ENCODE assay signal across 9 cellular contexts in the genomic region with DNA sequence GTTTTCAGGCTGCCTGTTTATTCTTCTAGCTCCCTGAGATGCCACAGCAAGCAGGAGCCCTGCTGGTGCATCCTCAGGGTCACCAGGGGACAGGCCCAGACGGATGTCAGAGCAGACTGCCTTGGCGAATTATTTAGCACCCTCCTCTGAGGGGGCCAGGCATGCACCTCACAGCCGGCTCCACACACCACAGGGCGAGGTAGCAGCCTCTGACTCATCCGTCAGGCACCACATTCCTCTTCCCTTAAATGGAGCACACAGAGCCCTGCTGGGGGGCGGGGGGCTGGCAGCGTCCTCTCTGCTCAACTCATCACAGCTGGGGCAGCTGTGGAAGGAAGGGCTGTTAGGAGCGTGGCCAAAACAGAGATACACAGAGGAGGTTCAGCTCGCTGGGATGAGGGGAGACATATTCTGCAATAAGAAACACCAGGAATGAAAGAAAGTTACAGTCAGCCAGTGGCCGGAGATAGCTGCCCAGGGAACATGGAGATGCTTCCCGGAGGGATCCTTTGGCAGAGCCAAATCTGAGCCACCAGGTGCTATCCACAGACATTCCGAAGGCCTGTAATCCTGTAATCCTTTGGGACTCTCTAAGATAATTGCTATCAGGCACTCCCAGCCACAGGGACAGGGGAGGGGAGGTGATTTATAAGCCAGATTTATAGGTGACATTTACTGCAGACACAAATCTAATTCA. TPM values are rescaled to one million over a fixed set of nuclear protein-coding genes. Genes with fewer than 3 reads are reported as not detected.
DNase-seq lines count a peak whose midpoint lies in the region; ATAC-seq and TF ChIP-seq lines count a peak whose summit lies in the region.
"Had no signal": no experiment of that assay in that cellular context is flagged by ENCODE, and none has a peak within 500 bp of the region (broad histone marks: within the 10 kb centered on the region; RNA-seq: fewer than 3 reads in every experiment).

No MANE protein-coding gene starts in this region.

- H3K4me3 ChIP-seq in WERI-Rb-1 (ENCODE audit: low read depth, low read length) (peak overlapping the region; percentile 13; the same call in 1 of the 2 replicates), heart right ventricle (peak overlapping the region in 1 of 10 donors; percentile 1)
- H3K4me3 ChIP-seq in CD4-positive, alpha-beta memory T cell (ENCODE audit: low read length in 2 of 2) = no peak overlapping the region

- no peaks in the 10 kb centered on the region for H3K36me3 Mint-ChIP-seq in CD4-positive, alpha-beta memory T cell
- H3K36me3 Mint-ChIP-seq in activated T-helper 1 cell treated with anti-CD3 and anti-CD28 coated beads, Interleukin-12 subunit alpha, Interleukin-12 subunit beta, Interleukin-2, Interleukin-4 antibody, amounts not matched to agents 30 ng/mL and 10 ng/mL and 1 ng/mL, durations not matched to agents 14 hours and 24 hours and 36 hours (ENCODE audit: low read depth) = no peaks in the 10 kb centered on the region

- H3K27ac Mint-ChIP-seq in CD4-positive, alpha-beta memory T cell = no peak overlapping the region
- no peak overlapping the region for H3K27ac Mint-ChIP-seq in activated T-helper 1 cell treated with anti-CD3 and anti-CD28 coated beads, Interleukin-12 subunit alpha, Interleukin-12 subunit beta, Interleukin-2, Interleukin-4 antibody, amounts not matched to agents 30 ng/mL and 10 ng/mL and 1 ng/mL, durations not matched to agents 14 hours and 24 hours and 36 hours
- H3K27ac Mint-ChIP-seq: activated B cell treated with CpG ODN at 0.5 μM for 24 hours had no signal

- H3K27ac ChIP-seq in WERI-Rb-1 = peak overlapping the region; percentile 74
- H3K27ac ChIP-seq in heart right ventricle = peak overlapping the region in 8 of 10 donors; percentile 1 to 76 (median 40)
- no peak overlapping the region for H3K27ac ChIP-seq in CD4-positive, alpha-beta memory T cell (ENCODE audit: low read depth, low read length)

- no peak for TF ChIP-seq CTCF in WERI-Rb-1 (IDR thresholded peaks at IDR 0.05; ENCODE audit: low read depth, low read length)
- no peak for TF ChIP-seq CTCF in heart right ventricle (IDR thresholded peaks at IDR 0.05)

- ATAC-seq in heart right ventricle = peak; percentile 90 to 99 (median 96)
- no peak for ATAC-seq in HG03280 (IDR thresholded peaks at IDR 0.05; ENCODE audit: unreplicated experiment)
- ATAC-seq in activated CD4-positive, CD25-positive, alpha-beta regulatory T cell treated with anti-CD3 and anti-CD28 coated beads, Interleukin-2, amount 50 U/mL, for 24 hours = no peak

- peaks cover 0 to 28% (median 9%) of the 10 kb centered on the region in 9 donors for H3K4me1 ChIP-seq in heart right ventricle
- no peaks in the 10 kb centered on the region for H3K4me1 ChIP-seq in CD4-positive, alpha-beta memory T cell (ENCODE audit: insufficient read depth, low read length)

- WGBS in heart right ventricle, 2 donors = 34 to 38% methylated on average over 12 of the region's 12 CpGs

- DNase-seq in H4 (ENCODE audit: low spot score) = peak; percentile 95
- DNase-seq in WERI-Rb-1 = peak; percentile 87
- DNase-seq in heart right ventricle = peak; percentile 67 to 76
- peak; percentile 36 for DNase-seq in retina
- no peak for DNase-seq in CD4-positive, alpha-beta memory T cell
- DNase-seq in activated T-helper 1 cell treated with anti-CD3 and anti-CD28 coated beads, Interleukin-12 subunit alpha, Interleukin-12 subunit beta, Interleukin-2, Interleukin-4 antibody, amounts not matched to agents 30 ng/mL and 10 ng/mL and 1 ng/mL, durations not matched to agents 14 hours and 24 hours and 36 hours (ENCODE audit: low spot score) = no peak
- DNase-seq: activated B cell treated with CpG ODN at 0.5 μM for 24 hours had no signal

- peaks cover 0 to 13% (median 3%) of the 10 kb centered on the region in 8 donors for H3K9me3 Mint-ChIP-seq in CD4-positive, alpha-beta memory T cell
- no peaks in the 10 kb centered on the region for H3K9me3 Mint-ChIP-seq in activated T-helper 1 cell treated with anti-CD3 and anti-CD28 coated beads, Interleukin-12 subunit alpha, Interleukin-12 subunit beta, Interleukin-2, Interleukin-4 antibody, amounts not matched to agents 30 ng/mL and 10 ng/mL and 1 ng/mL, durations not matched to agents 14 hours and 24 hours and 36 hours

- no peaks in the 10 kb centered on the region for H3K4me1 Mint-ChIP-seq in CD4-positive, alpha-beta memory T cell
- no peaks in the 10 kb centered on the region for H3K4me1 Mint-ChIP-seq in activated T-helper 1 cell treated with anti-CD3 and anti-CD28 coated beads, Interleukin-12 subunit alpha, Interleukin-12 subunit beta, Interleukin-2, Interleukin-4 antibody, amounts not matched to agents 30 ng/mL and 10 ng/mL and 1 ng/mL, durations not matched to agents 14 hours and 24 hours and 36 hours (ENCODE audit: low read depth)
- H3K4me1 Mint-ChIP-seq: activated B cell treated with CpG ODN at 0.5 μM for 24 hours had no signal

- peaks cover 7% of the 10 kb centered on the region for H3K9me3 ChIP-seq in WERI-Rb-1 (ENCODE audit: severe bottlenecking)
- peaks cover 0 to 20% (median 8%) of the 10 kb centered on the region in 11 donors for H3K9me3 ChIP-seq in heart right ventricle
- no peaks in the 10 kb centered on the region for H3K9me3 ChIP-seq in CD4-positive, alpha-beta memory T cell (ENCODE audit: control insufficient read depth in 1 of 2, low read length in 2 of 2)

- intact Hi-C loops in heart right ventricle (cut with DNase I) = loop anchor here in 1 of 10 donors (10.0 kb wide), 1 partner anchor 156 kb away; no protein-coding TSS in a partner anchor
- intact Hi-C loops in CD4-positive, alpha-beta memory T cell (cut with micrococcal nuclease) = no loop called here
- intact Hi-C loops in activated T-helper 1 cell treated with anti-CD3 and anti-CD28 coated beads, Interleukin-12 subunit alpha, Interleukin-12 subunit beta, Interleukin-2, Interleukin-4 antibody, amounts not matched to agents 30 ng/mL and 10 ng/mL and 1 ng/mL, durations not matched to agents 14 hours and 24 hours and 36 hours (cut with micrococcal nuclease) = no loop called here

- CTCF ChIA-PET in CD4-positive, alpha-beta memory T cell (lab: Charles Lee; ENCODE audit: partially characterized antibody) = interaction anchor here (0.9 kb wide), 1 partner anchor 13 kb away, joined by 3 read pairs; no protein-coding TSS in a partner anchor

- no peaks in the 10 kb centered on the region for H3K27me3 Mint-ChIP-seq in CD4-positive, alpha-beta memory T cell
- H3K27me3 Mint-ChIP-seq in activated T-helper 1 cell treated with anti-CD3 and anti-CD28 coated beads, Interleukin-12 subunit alpha, Interleukin-12 subunit beta, Interleukin-2, Interleukin-4 antibody, amounts not matched to agents 30 ng/mL and 10 ng/mL and 1 ng/mL, durations not matched to agents 14 hours and 24 hours and 36 hours (ENCODE audit: insufficient read depth) = no peaks in the 10 kb centered on the region
- H3K27me3 Mint-ChIP-seq: activated B cell treated with CpG ODN at 0.5 μM for 24 hours had no signal

- peaks cover 43% of the 10 kb centered on the region for H3K36me3 ChIP-seq in WERI-Rb-1
- peaks cover 0 to 19% (median 0%) of the 10 kb centered on the region in 9 donors for H3K36me3 ChIP-seq in heart right ventricle
- no peaks in the 10 kb centered on the region for H3K36me3 ChIP-seq in CD4-positive, alpha-beta memory T cell (ENCODE audit: insufficient read depth, low read length)

- POLR2A ChIA-PET in CD4-positive, alpha-beta memory T cell (lab: Charles Lee; ENCODE audit: partially characterized antibody) = no interaction called here

- H3K27me3 ChIP-seq in WERI-Rb-1 (ENCODE audit: insufficient read depth, low read depth, severe bottlenecking) (no peaks in the 10 kb centered on the region), heart right ventricle (no peaks in the 10 kb centered on the region)
- H3K27me3 ChIP-seq in CD4-positive, alpha-beta memory T cell (ENCODE audit: insufficient read depth, low read length) = no peaks in the 10 kb centered on the region

- H3K4me3 Mint-ChIP-seq in CD4-positive, alpha-beta memory T cell = no peak overlapping the region
- no peak overlapping the region for H3K4me3 Mint-ChIP-seq in activated T-helper 1 cell treated with anti-CD3 and anti-CD28 coated beads, Interleukin-12 subunit alpha, Interleukin-12 subunit beta, Interleukin-2, Interleukin-4 antibody, amounts not matched to agents 30 ng/mL and 10 ng/mL and 1 ng/mL, durations not matched to agents 14 hours and 24 hours and 36 hours
- H3K4me3 Mint-ChIP-seq: activated B cell treated with CpG ODN at 0.5 μM for 24 hours had no signal

RNA-seq across cellular contexts. Expression of a gene that starts 13.9 kb away (rescaled TPM):
- 2.5 and 3.1 TPM in 2 replicates for total RNA-seq in H4 (2014; rRNA removed; shearing (Covaris generic))
- total RNA-seq in heart right ventricle = 10 to 100 TPM in 4 of 10 donors, 1 to 10 TPM in 6; 6.4 to 12.2 (median 8.4) TPM
- polyA plus RNA-seq in heart right ventricle = 1 to 10 TPM; 1.8 to 1.9 TPM
- not detected for total RNA-seq in CD4-positive, alpha-beta memory T cell
- not detected for polyA plus RNA-seq in CD4-positive, alpha-beta memory T cell
- not detected in 2 replicates for total RNA-seq in activated T-helper 1 cell treated with anti-CD3 and anti-CD28 coated beads, Interleukin-12 subunit alpha, Interleukin-12 subunit beta, Interleukin-2, Interleukin-4 antibody, amounts not matched to agents 30 ng/mL and 10 ng/mL and 1 ng/mL, durations not matched to agents 14 hours and 24 hours and 36 hours

Comparison
In these comparisons a context has a peak if more than half of its experiments do, and no peak if none do; other contexts are left out.
1. DNase-seq: peak in H4 (single experiment), WERI-Rb-1 (single experiment), heart right ventricle (2 of 2) and retina (single experiment); none in CD4-positive, alpha-beta memory T cell (0 of 5) and activated T-helper 1 cell treated with anti-CD3 and anti-CD28 coated beads, Interleukin-12 subunit alpha, Interleukin-12 subunit beta, Interleukin-2, Interleukin-4 antibody, amounts not matched to agents 30 ng/mL and 10 ng/mL and 1 ng/mL, durations not matched to agents 14 hours and 24 hours and 36 hours (single experiment).
2. ATAC-seq: peak in heart right ventricle (8 of 8); none in HG03280 (single experiment) and activated CD4-positive, CD25-positive, alpha-beta regulatory T cell treated with anti-CD3 and anti-CD28 coated beads, Interleukin-2, amount 50 U/mL, for 24 hours (0 of 2).